8 cellular contexts compared by ENCODE assay signal in the genomic region with DNA sequence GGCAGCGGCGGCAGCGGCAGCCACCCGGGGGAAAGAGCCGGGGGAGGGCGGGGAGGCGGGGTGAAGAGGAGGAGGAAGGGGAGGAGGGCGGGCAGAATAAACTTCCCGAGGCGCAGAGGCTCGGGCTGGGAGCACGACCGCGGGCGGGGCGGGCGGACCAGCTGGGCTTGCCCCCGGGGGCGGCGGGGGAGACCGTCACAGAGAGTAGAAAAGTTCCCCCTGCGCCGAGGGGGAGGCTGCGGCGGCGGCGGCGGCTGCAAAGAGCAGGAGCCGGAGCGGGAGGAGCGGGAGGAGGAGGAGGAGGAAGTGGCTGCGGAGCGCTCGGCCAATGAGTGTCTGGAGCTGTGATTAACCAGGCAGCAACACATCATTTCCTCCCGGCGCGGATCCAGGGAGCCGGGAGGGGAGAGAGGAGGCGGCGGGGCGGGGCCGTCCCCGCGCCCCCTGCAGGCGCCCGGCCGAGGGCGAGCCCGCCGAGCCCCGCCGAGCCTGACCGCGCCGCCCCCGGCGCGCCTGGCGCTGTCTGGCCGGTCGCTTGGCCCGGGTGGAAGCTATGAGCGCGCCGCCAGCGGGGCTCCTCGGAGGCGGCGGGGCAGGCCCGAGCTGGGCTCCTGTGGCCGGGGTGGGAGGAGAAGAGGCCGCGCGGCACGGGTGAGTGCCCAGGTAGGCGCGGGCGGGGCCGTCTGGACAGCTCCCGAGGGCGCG. TPM values are rescaled to one million over a fixed set of nuclear protein-coding genes. Genes with fewer than 3 reads are reported as not detected.
A peak's percentile ranks its signal among the peaks of the same experiment; 100 is the strongest.
DNase-seq lines count a peak whose midpoint lies in the region; ATAC-seq, FAIRE-seq and TF ChIP-seq lines count a peak whose summit lies in the region.

Gene ACVR1, minus strand, starts transcription at position 265 of the 705 bp plus-strand sequence. CDS start 76,837 bp downstream, outside the sequence.

- intact Hi-C loops in PC-3 (cut with micrococcal nuclease) = loop anchor here (1.0 to 5.0 kb wide), 5 partner anchors 19 to 135 kb away; no protein-coding TSS in a partner anchor
- intact Hi-C loops in mucosa of descending colon (cut with DNase I, micrococcal nuclease) = loop anchor here in 1 of 2 donors (5.0 kb wide), 1 partner anchor 94 kb away; no protein-coding TSS in a partner anchor

- no peaks in the 10 kb centered on the region for H3K9me3 ChIP-seq in PC-3 (ENCODE audit: low read length)
- no peaks in the 10 kb centered on the region for H3K9me3 ChIP-seq in mucosa of descending colon

- TF ChIP-seq CTCF in D721Med (IDR thresholded peaks at IDR 0.05; ENCODE audit: insufficient read depth, missing control alignments) = peak; percentile 24
- no peak for TF ChIP-seq CTCF in PC-3 (conservative IDR thresholded peaks at IDR 0.05; ENCODE audit: low read depth, low read length)
- no peak for TF ChIP-seq CTCF in epithelial cell of proximal tubule (conservative IDR thresholded peaks at IDR 0.05; ENCODE audit: low read depth, low read length)
- TF ChIP-seq CTCF in mucosa of descending colon (IDR thresholded peaks at IDR 0.05) = peak; percentile 24

- no peaks in the 10 kb centered on the region for H3F3A ChIP-seq in PC-3 (ENCODE audit: low read length, unreplicated experiment)

- no TSS peak for BruUV-seq in PC-3 (replicated peaks; lab: Mats Ljungman, UMichigan)

- DNase-seq in D721Med (ENCODE audit: insufficient read length, low spot score) (peak; percentile 43), HuH-7 (ENCODE audit: low spot score) (peak; percentile 92), PC-3 (peak; percentile 97), epithelial cell of proximal tubule (ENCODE audit: low read depth) (no peak), mucosa of descending colon (peak; percentile 95 to 96 (median 95))
- peak; percentile 82 for DNase-seq in activated T-cell treated with anti-CD3 and anti-CD28 coated beads, Interleukin-2, amount 50 U/mL, for 1 hour
- DNase-seq in stimulated activated CD8-positive, alpha-beta memory T cell treated with anti-CD3 and anti-CD28 coated beads, Interleukin-4, amount 100 ng/mL, for 1 hour (ENCODE audit: low read depth in 2 of 2, low spot score in 1 of 2) = peak; percentile 51 to 53

- peak; percentile 86 for ATAC-seq in GM21526 (IDR thresholded peaks at IDR 0.05; ENCODE audit: low FRiP score, unreplicated experiment)
- peak; percentile 82 for ATAC-seq in PC-3
- peak; percentile 93 for ATAC-seq in mucosa of descending colon

- POLR2A ChIA-PET in PC-3 (lab: Charles Lee; ENCODE audit: unreplicated experiment) = interaction anchor here (0.5 to 1.0 kb wide), 4 partner anchors 16 to 91 kb away, joined by 3 to 8 read pairs (median 4); no protein-coding TSS in a partner anchor

- peak within 1 kb of the TSS; percentile 99 for H3K4me2 ChIP-seq in PC-3 (ENCODE audit: low read length)

- peak within 1 kb of the TSS; percentile 81 for H3K27ac ChIP-seq in PC-3 (ENCODE audit: low read length)

- CTCF ChIA-PET in PC-3 (lab: Charles Lee) = interaction anchor here (1.3 kb wide), 1 partner anchor 83 kb away, joined by 4 read pairs; no protein-coding TSS in a partner anchor

- no peak for FAIRE-seq in D721Med (lab: Jason Lieb, UNC)

- H4K20me1 ChIP-seq in PC-3 (ENCODE audit: low read length) = 0 out of 2 replicates have a peak, but pooled peaks cover 7% of the 10 kb centered on the region

- peak within 1 kb of the TSS; percentile 84 for H2AFZ ChIP-seq in PC-3 (ENCODE audit: low read length)

- H3K9ac ChIP-seq in PC-3 (ENCODE audit: low read length) = peak within 1 kb of the TSS; percentile 76

- peaks cover 41% of the 10 kb centered on the region for H3K79me2 ChIP-seq in PC-3 (ENCODE audit: low read length)

- H3K9me2 ChIP-seq in PC-3 (replicated peaks; ENCODE audit: low read length) = no peaks in the 10 kb centered on the region

- no peaks in the 10 kb centered on the region for H3K27me3 ChIP-seq in PC-3 (ENCODE audit: low read length)

- H3K4me1 ChIP-seq in PC-3 (ENCODE audit: insufficient read depth, low read length) (peaks cover 30% of the 10 kb centered on the region), mucosa of descending colon (ENCODE audit: low read depth) (peaks cover 10% of the 10 kb centered on the region)

- H3K36me3 ChIP-seq in PC-3 (ENCODE audit: low read depth, low read length) (no peaks in the 10 kb centered on the region), mucosa of descending colon (ENCODE audit: low read depth) (no peaks in the 10 kb centered on the region)

- H3K4me3 ChIP-seq in PC-3 (ENCODE audit: low read length) = peak within 1 kb of the TSS; percentile 87
- peak within 1 kb of the TSS; percentile 74 for H3K4me3 ChIP-seq in epithelial cell of proximal tubule (ENCODE audit: low read depth, low read length)
- peak within 1 kb of the TSS; percentile 82 for H3K4me3 ChIP-seq in mucosa of descending colon

RNA-seq across cellular contexts. Expression of gene ACVR1, which starts in this region (rescaled TPM):
- total RNA-seq in PC-3 (2014; rRNA removed) (6.7 and 9.0 TPM in 2 replicates), epithelial cell of proximal tubule (5.5 and 7.2 TPM in 2 replicates), mucosa of descending colon (10 to 100 TPM; 14.7 to 38.4 (median 15.8) TPM)

Comparison
In these comparisons a context has a peak if more than half of its experiments do, and no peak if none do; other contexts are left out.
1. CTCF ChIP-seq: peak in D721Med (single experiment) and mucosa of descending colon (single experiment); none in PC-3 (single experiment) and epithelial cell of proximal tubule (single experiment).
2. Peak in every context shown above with its lines, with median percentiles within 50 percentile points of each other: ATAC-seq and H3K4me3 ChIP-seq.